In genomic region chr18:69845588-69846506, GRCh38 we compare ENCODE assay signal across 11 cellular contexts.
A peak's percentile ranks its signal among the peaks of the same experiment; 100 is the strongest.
DNase-seq lines count a peak whose midpoint lies in the region; ATAC-seq and TF ChIP-seq lines count a peak whose summit lies in the region.
"Had no signal": no experiment of that assay in that cellular context is flagged by ENCODE, and none has a peak within 500 bp of the region (broad histone marks: within the 10 kb centered on the region; RNA-seq: fewer than 3 reads in every experiment).

No MANE protein-coding gene starts in this region.

- peak; percentile 19 for TF ChIP-seq CTCF in C4-2B (conservative IDR thresholded peaks at IDR 0.05)

- no peak for ATAC-seq in activated CD4-positive, CD25-positive, alpha-beta regulatory T cell treated with anti-CD3 and anti-CD28 coated beads, Interleukin-2, amount 50 U/mL, for 24 hours

- DNase-seq in HT-29 (ENCODE audit: low spot score) (peak; percentile 9), NCI-H524 (lab: John Stamatoyannopoulos, UW) (peak; percentile 15 to 64), glomerular visceral epithelial cell (ENCODE audit: extremely low spot score) (peak; percentile 2), SW 1271 (lab: John Stamatoyannopoulos, UW) (no peak), COLO829 (ENCODE audit: low spot score) (no peak), HPDE6-E6E7 (ENCODE audit: extremely low spot score) (no peak)
- DNase-seq: activated B cell treated with CpG ODN at 0.5 μM for 24 hours; activated naive CD4-positive, alpha-beta T cell treated with anti-CD3 and anti-CD28 coated beads, Interleukin-2, amount 50 U/mL, for 16 hours; CD4-positive, alpha-beta memory T cell had no signal

- no peak overlapping the region for H3K27ac ChIP-seq in C4-2B

Comparison
In these comparisons a context has a peak if more than half of its experiments do, and no peak if none do; other contexts are left out.
1. DNase-seq: peak in HT-29 (single experiment), NCI-H524 (2 of 2) and glomerular visceral epithelial cell (single experiment); none in SW 1271 (0 of 2), COLO829 (single experiment) and HPDE6-E6E7 (single experiment).